Comparison of ENCODE assay signal across 11 cellular contexts in genomic region chr5:175457466-175457865, GRCh38. TPM values are rescaled to one million over a fixed set of nuclear protein-coding genes. Genes with fewer than 3 reads are reported as not detected.
A peak's percentile ranks its signal among the peaks of the same experiment; 100 is the strongest.
DNase-seq lines count a peak whose midpoint lies in the region; ATAC-seq and TF ChIP-seq lines count a peak whose summit lies in the region.
"Had no signal": no experiment of that assay in that cellular context is flagged by ENCODE, and none has a peak within 500 bp of the region (broad histone marks: within the 10 kb centered on the region; RNA-seq: fewer than 3 reads in every experiment).

No MANE protein-coding gene starts in this region.

- DNase-seq in T-helper 2 cell treated with Interferon-gamma antibody and Interleukin-4, amounts not matched to agents 5 μg/mL and 100 μg/mL, for 36 hours (ENCODE audit: low spot score), result peak; percentile 30
- DNase-seq in WERI-Rb-1 (no peak), H9 (no peak), RPMI8226 (no peak), NCI-H82 (lab: John Stamatoyannopoulos, UW) (no peak)
- DNase-seq: NCI-H1105, T1000 had no signal

- no peak overlapping the region for H2BK120ac ChIP-seq in H9 (ENCODE audit: low read depth, low read length, poor library complexity, severe bottlenecking)

- no peak overlapping the region for H3K9ac ChIP-seq in H9 (ENCODE audit: extremely low read depth, insufficient read length, low read length)

- H3K27ac Mint-ChIP-seq in T-helper 2 cell treated with Interferon-gamma antibody and Interleukin-4, amounts not matched to agents 5 μg/mL and 100 μg/mL, for 36 hours, result no peak overlapping the region
- H3K27ac Mint-ChIP-seq in H9, result no peak overlapping the region

- H3K4me3 ChIP-seq in WERI-Rb-1 (ENCODE audit: low read depth, low read length), result no peak overlapping the region

- H3K9me3 Mint-ChIP-seq in T-helper 2 cell treated with Interferon-gamma antibody and Interleukin-4, amounts not matched to agents 5 μg/mL and 100 μg/mL, for 36 hours, result no peaks in the 10 kb centered on the region
- H3K9me3 Mint-ChIP-seq in H9, result no peaks in the 10 kb centered on the region
- H3K9me3 Mint-ChIP-seq: neural crest cell had no signal

- no peak overlapping the region for H4K5ac ChIP-seq in H9 (ENCODE audit: insufficient read length, low read depth, low read length)

- no peaks in the 10 kb centered on the region for H3K79me2 ChIP-seq in H9 (ENCODE audit: insufficient read depth, low read length)

- no peak overlapping the region for H2BK5ac ChIP-seq in H9 (ENCODE audit: insufficient read length, low read length)

- no peak overlapping the region for H2AK5ac ChIP-seq in H9 (ENCODE audit: insufficient read length, low read length)

- no peak overlapping the region for H4K91ac ChIP-seq in H9 (ENCODE audit: insufficient read length, low read depth, low read length)

- no peak overlapping the region for H3K4me3 Mint-ChIP-seq in T-helper 2 cell treated with Interferon-gamma antibody and Interleukin-4, amounts not matched to agents 5 μg/mL and 100 μg/mL, for 36 hours
- no peak overlapping the region for H3K4me3 Mint-ChIP-seq in H9
- H3K4me3 Mint-ChIP-seq: neural crest cell had no signal

- ATAC-seq in GM18511 (IDR thresholded peaks at IDR 0.05; ENCODE audit: unreplicated experiment) (peak; percentile 92), GM21367 (IDR thresholded peaks at IDR 0.05; ENCODE audit: unreplicated experiment) (peak; percentile 89), HG03103 (IDR thresholded peaks at IDR 0.05; ENCODE audit: low read depth, unreplicated experiment) (peak; percentile 80)

- no peaks in the 10 kb centered on the region for H3K4me1 ChIP-seq in H9 (ENCODE audit: insufficient read depth, low read length)

- H3K56ac ChIP-seq in H9 (ENCODE audit: insufficient read length, low read depth, low read length), result no peak overlapping the region

- H3K27me3 Mint-ChIP-seq in T-helper 2 cell treated with Interferon-gamma antibody and Interleukin-4, amounts not matched to agents 5 μg/mL and 100 μg/mL, for 36 hours (ENCODE audit: low read depth), result peaks cover 23% of the 10 kb centered on the region
- H3K27me3 Mint-ChIP-seq in H9 (ENCODE audit: low read depth), result peaks cover 8% of the 10 kb centered on the region

- no peak overlapping the region for H2AFZ ChIP-seq in H9 (ENCODE audit: low read length)

- no CpG with 5 or more reads among the region's 1 CpG for WGBS in H9 (ENCODE audit: extremely low coverage, insufficient read length, low lambda C conversion rate)

- H3K27ac ChIP-seq in WERI-Rb-1, result no peak overlapping the region
- H3K27ac ChIP-seq in H9 (ENCODE audit: insufficient read length, low read depth, low read length), result no peak overlapping the region

- no peak overlapping the region for H3K4me2 ChIP-seq in H9 (ENCODE audit: insufficient read depth, insufficient read length, low read length)

- no peaks in the 10 kb centered on the region for H3K36me3 Mint-ChIP-seq in T-helper 2 cell treated with Interferon-gamma antibody and Interleukin-4, amounts not matched to agents 5 μg/mL and 100 μg/mL, for 36 hours (ENCODE audit: low read depth)
- no peaks in the 10 kb centered on the region for H3K36me3 Mint-ChIP-seq in H9 (ENCODE audit: insufficient read depth in 1 of 3, low read depth in 3 of 3)

- peaks cover 10% of the 10 kb centered on the region for H3K4me1 Mint-ChIP-seq in T-helper 2 cell treated with Interferon-gamma antibody and Interleukin-4, amounts not matched to agents 5 μg/mL and 100 μg/mL, for 36 hours (ENCODE audit: low read depth)
- 0 out of 4 replicates have a peak, but pooled peaks cover 0 to 2% of the 10 kb centered on the region in 2 experiments for H3K4me1 Mint-ChIP-seq in H9
- H3K4me1 Mint-ChIP-seq: neural crest cell had no signal

- H3K14ac ChIP-seq in H9 (ENCODE audit: insufficient read depth, low read length), result no peak overlapping the region

- H3K23me2 ChIP-seq in H9 (ENCODE audit: insufficient read length, low read depth, low read length, poor library complexity, severe bottlenecking), result no peaks in the 10 kb centered on the region

- H3K79me1 ChIP-seq in H9 (ENCODE audit: insufficient read depth, low read depth, low read length, poor library complexity, severe bottlenecking), result no peaks in the 10 kb centered on the region

- H3K23ac ChIP-seq in H9 (ENCODE audit: insufficient read length, low read depth, low read length), result no peak overlapping the region

- H3K27me3 ChIP-seq in WERI-Rb-1 (ENCODE audit: insufficient read depth, low read depth, severe bottlenecking) (peaks cover 73% of the 10 kb centered on the region), H9 (ENCODE audit: insufficient read depth, low read length) (no peaks in the 10 kb centered on the region)

- H4K20me1 ChIP-seq in H9 (ENCODE audit: control insufficient read depth, insufficient read depth, insufficient read length), result no peaks in the 10 kb centered on the region

- H3K9me3 ChIP-seq in WERI-Rb-1 (ENCODE audit: severe bottlenecking), result no peaks in the 10 kb centered on the region
- H3K9me3 ChIP-seq in H9 (ENCODE audit: control insufficient read depth, low read depth, low read length), result no peaks in the 10 kb centered on the region

- no peak overlapping the region for H2BK12ac ChIP-seq in H9 (ENCODE audit: insufficient read length, low read depth, low read length)

- no peak overlapping the region for H3T11ph ChIP-seq in H9 (ENCODE audit: low read length)

- no peak overlapping the region for H3K4ac ChIP-seq in H9 (ENCODE audit: low read depth, low read length)

- H4K8ac ChIP-seq in H9 (replicated peaks; ENCODE audit: insufficient read length, low read depth, low read length), result no peak overlapping the region

- TF ChIP-seq CTCF in WERI-Rb-1 (IDR thresholded peaks at IDR 0.05; ENCODE audit: low read depth, low read length) (no peak), H9 (conservative IDR thresholded peaks at IDR 0.05) (no peak)

- H3K18ac ChIP-seq in H9 (ENCODE audit: insufficient read length, low read depth, low read length), result no peak overlapping the region

- no peaks in the 10 kb centered on the region for H3K36me3 ChIP-seq in WERI-Rb-1

- H2BK15ac ChIP-seq in H9 (ENCODE audit: low read depth, low read length), result no peak overlapping the region

- H2BK20ac ChIP-seq in H9 (ENCODE audit: low read depth, low read length, poor library complexity, severe bottlenecking), result no peak overlapping the region

RNA-seq across cellular contexts. Expression of gene DRD1, which starts 13.5 kb away (rescaled TPM):
- not detected in 2 replicates for total RNA-seq in H9 (2021)
- total RNA-seq: neural crest cell had no signal

RNA-seq across cellular contexts. Expression of gene SFXN1, which starts 20.9 kb away (rescaled TPM):
- total RNA-seq in H9 (2021), result 97.2 and 99.2 TPM in 2 replicates
